In genomic region chr4:162644346-162644745, GRCh38 we compare ENCODE assay signal across 13 cellular contexts.
"Had no signal": no experiment of that assay in that cellular context is flagged by ENCODE, and none has a peak within 500 bp of the region (broad histone marks: within the 10 kb centered on the region; RNA-seq: fewer than 3 reads in every experiment).

No MANE protein-coding gene starts in this region.

- DNase-seq: activated CD4-positive, alpha-beta memory T cell treated with anti-CD3 and anti-CD28 coated beads, Interleukin-2, amount 10 ng/mL, durations not matched to agents 7 days and 5 days; activated CD4-positive, alpha-beta T cell treated with anti-CD3 and anti-CD28 coated beads for 36 hours; activated naive CD8-positive, alpha-beta T cell treated with anti-CD3 and anti-CD28 coated beads, Interleukin-2, amount 10 ng/mL, durations not matched to agents 7 days and 5 days; dermis blood vessel endothelial cell; heart right ventricle; kidney; pancreas; T-helper 1 cell; tibial artery; WERI-Rb-1 had no signal

- H3K27me3 ChIP-seq: foreskin keratinocyte, heart right ventricle, pancreas, tibial artery, vagina had no signal

- H3K4me3 ChIP-seq: heart right ventricle, pancreas, skin epidermis, tibial artery, vagina had no signal

- H3K36me3 ChIP-seq: heart right ventricle, pancreas, tibial artery, vagina, WERI-Rb-1 had no signal

- H3K4me1 ChIP-seq: foreskin keratinocyte, heart right ventricle, pancreas, vagina had no signal

- H3K27ac ChIP-seq: foreskin keratinocyte, heart right ventricle, pancreas, skin epidermis, tibial artery, vagina, WERI-Rb-1 had no signal

- ATAC-seq: activated CD4-positive, alpha-beta T cell treated with anti-CD3 and anti-CD28 coated beads for 36 hours; foreskin keratinocyte; heart right ventricle; pancreas had no signal
